Comparison of ENCODE assay signal across 11 cellular contexts in genomic region chr12:106581543-106582263, GRCh38. TPM values are rescaled to one million over a fixed set of nuclear protein-coding genes. Genes with fewer than 3 reads are reported as not detected.
DNase-seq lines count a peak whose midpoint lies in the region; ATAC-seq, FAIRE-seq and TF ChIP-seq lines count a peak whose summit lies in the region.
"Had no signal": no experiment of that assay in that cellular context is flagged by ENCODE, and none has a peak within 500 bp of the region (broad histone marks: within the 10 kb centered on the region; RNA-seq: fewer than 3 reads in every experiment).

No MANE protein-coding gene starts in this region.

- DNase-seq in A549 (ENCODE audit: low read depth in 1 of 2, low spot score in 1 of 2), result peak in 1 of 2 experiments; percentile 27
- DNase-seq in GM23248, result peak; percentile 50
- DNase-seq in K562 (ENCODE audit: extremely low read depth in 1 of 4, low spot score in 3 of 4), result peak in 1 of 4 experiments; percentile 19
- no peak for DNase-seq in right lobe of liver
- DNase-seq in omental fat pad (ENCODE audit: low spot score), result no peak
- no peak for DNase-seq in tibial nerve (ENCODE audit: low spot score in 2 of 2)
- DNase-seq in GOT3 (lab: John Stamatoyannopoulos, UW), result no peak
- DNase-seq in OCI-LY7 (ENCODE audit: low spot score), result no peak
- DNase-seq: NCI-H226 had no signal

- no peaks in the 10 kb centered on the region for H3K9me2 ChIP-seq in GM23248 (ENCODE audit: insufficient read depth)
- H3K9me2 ChIP-seq in OCI-LY7 (ENCODE audit: insufficient read depth, low read length), result no peaks in the 10 kb centered on the region

- no peaks in the 10 kb centered on the region for H3F3A ChIP-seq in GM23248 (ENCODE audit: insufficient read depth)

- TF ChIP-seq RAD21 in A549 (conservative IDR thresholded peaks at IDR 0.05 in 1 of 2, IDR thresholded peaks at IDR 0.05 in 1 of 2) (no peak), K562 (CRISPR knock-in tag; conservative IDR thresholded peaks at IDR 0.05 in 1 of 2, IDR thresholded peaks at IDR 0.05 in 1 of 2) (no peak)

- TF ChIP-seq POLR2A in A549 (IDR thresholded peaks at IDR 0.05; ENCODE audit: low read length), result no peak
- no peak for TF ChIP-seq POLR2A in K562 (conservative IDR thresholded peaks at IDR 0.05)
- TF ChIP-seq POLR2A in right lobe of liver (IDR thresholded peaks at IDR 0.05), result no peak
- TF ChIP-seq POLR2A in tibial nerve (IDR thresholded peaks at IDR 0.05), result no peak

- no peak for FAIRE-seq in A549 (lab: Jason Lieb, UNC)
- FAIRE-seq in K562 (lab: Jason Lieb, UNC), result no peak

- BruUV-seq in K562 (replicated peaks; lab: Mats Ljungman, UMichigan) (no TSS peak), OCI-LY7 (replicated peaks; lab: Mats Ljungman, UMichigan) (no TSS peak)

- POLR2A ChIA-PET in A549 (lab: Yijun Ruan, JAX) (no interaction called here), K562 (lab: Yijun Ruan, JAX) (no interaction called here), OCI-LY7 (lab: Charles Lee) (no interaction called here)

- H3K27ac ChIP-seq in A549, result no peak overlapping the region
- H3K27ac ChIP-seq in GM23248, result no peak overlapping the region
- no peak overlapping the region for H3K27ac ChIP-seq in K562 (ENCODE audit: extremely low read depth, low read depth, low read length)
- H3K27ac ChIP-seq in right lobe of liver, result no peak overlapping the region
- H3K27ac ChIP-seq in tibial nerve, result no peak overlapping the region
- H3K27ac ChIP-seq in OCI-LY7 (ENCODE audit: low read depth, low read length, poor library complexity, severe bottlenecking), result no peak overlapping the region
- H3K27ac ChIP-seq: skin epidermis had no signal

- H4K20me1 ChIP-seq in GM23248 (ENCODE audit: insufficient read depth), result no peaks in the 10 kb centered on the region
- peaks cover 3% of the 10 kb centered on the region; the same call in 1 of the 2 replicates for H4K20me1 ChIP-seq in K562 (replicated peaks; ENCODE audit: control insufficient read depth, insufficient read depth, low read length)
- H4K20me1 ChIP-seq in OCI-LY7 (ENCODE audit: insufficient read depth, low read length), result no peaks in the 10 kb centered on the region; the same call in 1 of the 2 replicates

- H3K4me3 ChIP-seq in A549 (peak overlapping the region; percentile 38), GM23248 (no peak overlapping the region), K562 (no peak overlapping the region), right lobe of liver (no peak overlapping the region), tibial nerve (peak overlapping the region in 2 of 4 donors; percentile 15 to 51), OCI-LY7 (ENCODE audit: low read depth, low read length, poor library complexity, severe bottlenecking) (no peak overlapping the region)
- H3K4me3 ChIP-seq: skin epidermis had no signal

- TF ChIP-seq EP300 in A549 (IDR thresholded peaks at IDR 0.05) (no peak), K562 (IDR thresholded peaks at IDR 0.05; ENCODE audit: low read length) (no peak), tibial nerve (IDR thresholded peaks at IDR 0.05) (no peak)

- TF ChIP-seq CTCF in A549 (IDR thresholded peaks at IDR 0.05) (no peak), K562 (IDR thresholded peaks at IDR 0.05 in 2 of 3, conservative IDR thresholded peaks at IDR 0.05 in 1 of 3; ENCODE audit: insufficient read depth in 2 of 3, low read depth in 1 of 3, low read length in 3 of 3) (no peak), right lobe of liver (IDR thresholded peaks at IDR 0.05) (no peak), omental fat pad (IDR thresholded peaks at IDR 0.05) (no peak), tibial nerve (IDR thresholded peaks at IDR 0.05) (no peak), OCI-LY7 (conservative IDR thresholded peaks at IDR 0.05; ENCODE audit: low read length) (no peak)

- intact Hi-C loops in K562 (cut with micrococcal nuclease), result no loop called here
- intact Hi-C loops in right lobe of liver (cut with DNase I), result no loop called here
- intact Hi-C loops in OCI-LY7 (cut with micrococcal nuclease; ENCODE audit: unreplicated experiment), result no loop called here

- no peak overlapping the region for H3K9ac ChIP-seq in GM23248
- no peak overlapping the region for H3K9ac ChIP-seq in K562 (ENCODE audit: insufficient read depth in 1 of 2, low read depth in 2 of 2, low read length in 2 of 2)

- in situ Hi-C loops in GM23248 (cut with MboI), result no loop called here
- in situ Hi-C loops in K562 (cut with MboI), result no loop called here

- peaks cover 67% of the 10 kb centered on the region for H3K27me3 ChIP-seq in GM23248 (replicated peaks; ENCODE audit: insufficient read depth)
- peaks cover 41 to 65% of the 10 kb centered on the region in 2 experiments for H3K27me3 ChIP-seq in K562 (ENCODE audit: control insufficient read depth in 2 of 2, insufficient read depth in 2 of 2, low read length in 2 of 2)
- peaks cover 14 to 31% of the 10 kb centered on the region in 2 donors for H3K27me3 ChIP-seq in right lobe of liver
- H3K27me3 ChIP-seq in tibial nerve, result peaks cover 0 to 95% of the 10 kb centered on the region in 2 donors

- peak in 1 of 2 experiments; percentile 44; a peak in 3 of 6 replicates for ATAC-seq in A549
- peak; percentile 56; the same call in 1 of the 3 replicates for ATAC-seq in K562
- ATAC-seq in right lobe of liver, result peak; percentile 21 to 58 (median 40)
- ATAC-seq in omental fat pad (ENCODE audit: low FRiP score), result no peak

- peak overlapping the region; percentile 86 for H3K4me2 ChIP-seq in A549
- H3K4me2 ChIP-seq in GM23248 (ENCODE audit: unreplicated experiment), result no peak overlapping the region
- H3K4me2 ChIP-seq in K562 (ENCODE audit: insufficient read depth, low read length), result no peak overlapping the region
- no peak overlapping the region for H3K4me2 ChIP-seq in OCI-LY7 (ENCODE audit: low read length)

- H3K79me2 ChIP-seq in GM23248 (ENCODE audit: insufficient read depth) (no peaks in the 10 kb centered on the region), K562 (ENCODE audit: control insufficient read depth, insufficient read depth, low read length) (no peaks in the 10 kb centered on the region), OCI-LY7 (ENCODE audit: insufficient read depth, low read depth, low read length) (no peaks in the 10 kb centered on the region)

- H3K36me3 ChIP-seq in GM23248 (ENCODE audit: low read depth), result no peaks in the 10 kb centered on the region
- H3K36me3 ChIP-seq in K562 (ENCODE audit: control insufficient read depth, insufficient read depth, low read length), result no peaks in the 10 kb centered on the region
- no peaks in the 10 kb centered on the region for H3K36me3 ChIP-seq in right lobe of liver
- no peaks in the 10 kb centered on the region for H3K36me3 ChIP-seq in tibial nerve
- no peaks in the 10 kb centered on the region for H3K36me3 ChIP-seq in OCI-LY7 (ENCODE audit: insufficient read depth, low read length)

- CTCF ChIA-PET in A549 (lab: Yijun Ruan, JAX), result interaction anchor here (0.7 to 1.3 kb wide), 2 partner anchors 10 to 260 kb away, joined by 3 to 4 read pairs; no protein-coding TSS in a partner anchor
- CTCF ChIA-PET in K562 (lab: Yijun Ruan, JAX; ENCODE audit: low intra/inter-chr PET ratio), result no interaction called here
- CTCF ChIA-PET in OCI-LY7 (lab: Charles Lee; ENCODE audit: unreplicated experiment), result no interaction called here

- H2AFZ ChIP-seq in GM23248, result no peak overlapping the region
- no peak overlapping the region for H2AFZ ChIP-seq in K562 (ENCODE audit: low read depth, low read length)
- H2AFZ ChIP-seq in OCI-LY7 (ENCODE audit: low read length), result no peak overlapping the region

- H3K9me3 ChIP-seq in A549, result no peaks in the 10 kb centered on the region
- H3K9me3 ChIP-seq in GM23248 (ENCODE audit: low read depth), result no peaks in the 10 kb centered on the region
- no peaks in the 10 kb centered on the region for H3K9me3 ChIP-seq in K562 (replicated peaks; ENCODE audit: control insufficient read depth, insufficient read depth, low read depth, low read length)
- no peaks in the 10 kb centered on the region for H3K9me3 ChIP-seq in right lobe of liver
- no peaks in the 10 kb centered on the region for H3K9me3 ChIP-seq in tibial nerve
- no peaks in the 10 kb centered on the region for H3K9me3 ChIP-seq in OCI-LY7 (ENCODE audit: low read length)

- H3K4me1 ChIP-seq in A549 (peaks cover 53% of the 10 kb centered on the region), GM23248 (ENCODE audit: insufficient read depth) (0 out of 2 replicates have a peak, but pooled peaks cover 6% of the 10 kb centered on the region), K562 (replicated peaks in 1 of 2; ENCODE audit: control insufficient read depth in 2 of 2, insufficient read depth in 2 of 2, low read length in 2 of 2) (peaks cover 0 to 17% of the 10 kb centered on the region in 2 experiments; a peak in 2 of 5 replicates), right lobe of liver (peaks cover 0 to 30% (median 4%) of the 10 kb centered on the region in 4 donors), tibial nerve (peaks cover 0 to 65% (median 42%) of the 10 kb centered on the region in 4 donors), OCI-LY7 (ENCODE audit: insufficient read depth, low read length, poor library complexity, severe bottlenecking) (no peaks in the 10 kb centered on the region)

- 6% methylated on average over 27 of the region's 52 CpGs for WGBS in A549 (ENCODE audit: missing lambda C conversion rate)
- 2 to 4% methylated on average over 13 to 45 of the region's 52 CpGs for WGBS in GM23248 (ENCODE audit: low coverage in 1 of 2, low lambda C conversion rate in 2 of 2, missing lambda C conversion rate in 2 of 2), 2 experiments
- WGBS in K562 (ENCODE audit: insufficient coverage, low coverage, missing lambda C conversion rate), result 11% methylated on average over 16 of the region's 52 CpGs
- WGBS in right lobe of liver (ENCODE audit: insufficient coverage, low coverage, low lambda C conversion rate, missing lambda C conversion rate), result 5% methylated on average over 13 of the region's 52 CpGs
- 1 to 3% methylated on average over 36 to 49 of the region's 52 CpGs for WGBS in tibial nerve, 2 donors

- no peaks in the 10 kb centered on the region for H3K9me1 ChIP-seq in K562 (ENCODE audit: control insufficient read depth, insufficient read depth, low read length)

RNA-seq across cellular contexts. Expression of gene RFX4, which starts 1.1 kb away (rescaled TPM):
- polyA plus RNA-seq in A549 (2011; rRNA removed), result 0.04 TPM in 1 of 2 replicates, not detected in the other
- polyA plus RNA-seq in A549 (2012; cell fraction: cytosol; rRNA removed), result not detected in 2 replicates
- polyA plus RNA-seq in A549 (2012; cell fraction: nucleus; rRNA removed), result not detected in 2 replicates
- not detected in 3 replicates for polyA plus RNA-seq in A549 (2017; fragmentation: RNase III; extraction: RNeasy Plus Mini Kit Qiagen cat#74134 plus additional on column Dnase treatment)
- not detected in 2 replicates for polyA minus RNA-seq in A549 (2011; rRNA and poly(A)+ RNA removed)
- not detected in 2 replicates for total RNA-seq in GM23248 (2014; rRNA removed; shearing (Covaris generic))
- polyA plus RNA-seq in GM23248 (2016; fragmentation: Nextera tagmentation; extraction: Ambion mirVana), result not detected in 2 replicates
- total RNA-seq in K562 (2011; cell fraction: chromatin; rRNA removed; ENCODE audit: low replicate concordance), result not detected in 2 replicates
- total RNA-seq in K562 (2011; cell fraction: nucleolus; rRNA removed), result not detected in 2 replicates
- total RNA-seq in K562 (2011; cell fraction: nucleoplasm; rRNA removed), result not detected in 2 replicates
- not detected in 2 replicates for total RNA-seq in K562 (2014; rRNA removed)
- total RNA-seq in K562 (2014; rRNA removed; fragmentation: Illumina TruSeq; extraction: Trizol), result not detected in 2 replicates
- not detected in 2 replicates for total RNA-seq in K562 (2015; rRNA removed; fragmentation: Illumina TruSeq; extraction: Trizol)
- total RNA-seq in K562 (2021), result not detected in 2 replicates
- polyA plus RNA-seq in K562 (2011; rRNA removed), result not detected in 2 replicates
- polyA plus RNA-seq in K562 (2011; cell fraction: cytosol; rRNA removed), result not detected in 2 replicates
- not detected in 2 replicates for polyA plus RNA-seq in K562 (2011; cell fraction: nucleus; rRNA removed)
- not detected in 2 replicates for polyA plus RNA-seq in K562 (2012)
- not detected in 2 replicates for polyA plus RNA-seq in K562 (2014; fragmentation: Illumina TruSeq; extraction: Trizol)
- not detected for polyA plus RNA-seq in K562 (2014; fragmentation: Nextera tagmentation; extraction: Ambion mirVana)
- polyA plus RNA-seq in K562 (2014; rRNA removed), result not detected in 2 replicates
- polyA minus RNA-seq in K562 (2011; rRNA and poly(A)+ RNA removed), result not detected in 2 replicates
- not detected in 2 replicates for polyA minus RNA-seq in K562 (2011; cell fraction: cytosol; rRNA and poly(A)+ RNA removed)
- not detected in 2 replicates for polyA minus RNA-seq in K562 (2011; cell fraction: nucleus; rRNA and poly(A)+ RNA removed)
- total RNA-seq in right lobe of liver, result not detected
- not detected for total RNA-seq in omental fat pad
- not detected for total RNA-seq in tibial nerve
- not detected in 2 replicates for total RNA-seq in OCI-LY7 (2014; rRNA removed; shearing (Covaris generic))
- total RNA-seq in OCI-LY7 (2022), result not detected in 2 replicates
- total RNA-seq: G401 had no signal

Comparison
In these comparisons a context has a peak if more than half of its experiments do, and no peak if none do; other contexts are left out.
1. Of the 35 proteins assayed by ChIP-seq in both K562 and A549: peak only in K562: none; only in A549: REST; in both: none; in neither: 34.